9 cellular contexts compared by ENCODE assay signal in genomic region chr17:75147878-75148546, GRCh38. TPM values are rescaled to one million over a fixed set of nuclear protein-coding genes. Genes with fewer than 3 reads are reported as not detected.
DNase-seq lines count a peak whose midpoint lies in the region; ATAC-seq and TF ChIP-seq lines count a peak whose summit lies in the region.
"Had no signal": no experiment of that assay in that cellular context is flagged by ENCODE, and none has a peak within 500 bp of the region (broad histone marks: within the 10 kb centered on the region; RNA-seq: fewer than 3 reads in every experiment).

No MANE protein-coding gene starts in this region.

- peaks cover 68% of the 10 kb centered on the region for H4K20me1 ChIP-seq in Loucy (ENCODE audit: insufficient read depth, low read length, poor library complexity, severe bottlenecking)

- H3K9ac ChIP-seq in Loucy (ENCODE audit: low read depth, low read length, poor library complexity, severe bottlenecking) (peak overlapping the region; percentile 3), duodenal mucosa (ENCODE audit: low read depth in 1 of 2, low read length in 2 of 2) (no peak overlapping the region)

- H3K4me3 ChIP-seq in Loucy (ENCODE audit: low read length, poor library complexity, severe bottlenecking) = peak overlapping the region; percentile 54
- no peak overlapping the region for H3K4me3 ChIP-seq in duodenal mucosa (ENCODE audit: low read depth in 1 of 2, low read length in 2 of 2)

- peak overlapping the region; percentile 30 for H3K27ac ChIP-seq in duodenal mucosa (ENCODE audit: low read depth, low read length)

- no peaks in the 10 kb centered on the region for H3K27me3 ChIP-seq in Loucy (ENCODE audit: insufficient read depth, low read length, poor library complexity, severe bottlenecking)
- no peaks in the 10 kb centered on the region for H3K27me3 ChIP-seq in duodenal mucosa (ENCODE audit: control insufficient read depth in 1 of 2, insufficient read depth in 2 of 2, low read length in 2 of 2)

- no peak overlapping the region for H2AFZ ChIP-seq in Loucy (ENCODE audit: low read length)

- no peaks in the 10 kb centered on the region for H3F3A ChIP-seq in Loucy (ENCODE audit: low read depth)

- H3K9me3 ChIP-seq in Loucy (ENCODE audit: insufficient read depth, low read depth, low read length) (no peaks in the 10 kb centered on the region), duodenal mucosa (ENCODE audit: control insufficient read depth in 1 of 2, low read length in 2 of 2) (no peaks in the 10 kb centered on the region)

- H3K9me3 Mint-ChIP-seq in T-helper 1 cell treated with Interleukin-12 subunit alpha and Interleukin-12 subunit beta and Interleukin-4 antibody, amounts not matched to agents 30 μg/mL and 1 μg/mL, for 36 hours = no peaks in the 10 kb centered on the region
- H3K9me3 Mint-ChIP-seq in progenitor cell of endocrine pancreas (ENCODE audit: low read depth) = no peaks in the 10 kb centered on the region

- peaks cover 34% of the 10 kb centered on the region for H3K4me1 Mint-ChIP-seq in T-helper 1 cell treated with Interleukin-12 subunit alpha and Interleukin-12 subunit beta and Interleukin-4 antibody, amounts not matched to agents 30 μg/mL and 1 μg/mL, for 36 hours (ENCODE audit: low read depth)
- H3K4me1 Mint-ChIP-seq in progenitor cell of endocrine pancreas (ENCODE audit: low read depth) = peaks cover 18% of the 10 kb centered on the region

- H3K36me3 Mint-ChIP-seq in T-helper 1 cell treated with Interleukin-12 subunit alpha and Interleukin-12 subunit beta and Interleukin-4 antibody, amounts not matched to agents 30 μg/mL and 1 μg/mL, for 36 hours (ENCODE audit: low read depth) = peaks cover 45% of the 10 kb centered on the region
- peaks cover 38% of the 10 kb centered on the region for H3K36me3 Mint-ChIP-seq in progenitor cell of endocrine pancreas (ENCODE audit: insufficient read depth)

- H3K79me2 ChIP-seq in Loucy (ENCODE audit: insufficient read depth, low read length) = peaks cover 95% of the 10 kb centered on the region

- peak overlapping the region; percentile 6 for H3K27ac Mint-ChIP-seq in T-helper 1 cell treated with Interleukin-12 subunit alpha and Interleukin-12 subunit beta and Interleukin-4 antibody, amounts not matched to agents 30 μg/mL and 1 μg/mL, for 36 hours
- H3K27ac Mint-ChIP-seq in progenitor cell of endocrine pancreas = peak overlapping the region; percentile 74

- H3K36me3 ChIP-seq in Loucy (ENCODE audit: insufficient read depth, low read length) (peaks cover 60% of the 10 kb centered on the region), duodenal mucosa (ENCODE audit: control insufficient read depth in 1 of 2, insufficient read depth in 2 of 2, low read length in 2 of 2) (peaks cover 22 to 39% of the 10 kb centered on the region in 2 donors)

- no peak for ATAC-seq in HG03439 (IDR thresholded peaks at IDR 0.05; ENCODE audit: unreplicated experiment)

- no peaks in the 10 kb centered on the region for H3K27me3 Mint-ChIP-seq in T-helper 1 cell treated with Interleukin-12 subunit alpha and Interleukin-12 subunit beta and Interleukin-4 antibody, amounts not matched to agents 30 μg/mL and 1 μg/mL, for 36 hours (ENCODE audit: low read depth)
- H3K27me3 Mint-ChIP-seq in progenitor cell of endocrine pancreas = no peaks in the 10 kb centered on the region

- no peak for TF ChIP-seq CTCF in Loucy (conservative IDR thresholded peaks at IDR 0.05; ENCODE audit: low read length)
- TF ChIP-seq CTCF in progenitor cell of endocrine pancreas (IDR thresholded peaks at IDR 0.05; ENCODE audit: unreplicated experiment) = no peak

- no peak overlapping the region for H3K4me3 Mint-ChIP-seq in T-helper 1 cell treated with Interleukin-12 subunit alpha and Interleukin-12 subunit beta and Interleukin-4 antibody, amounts not matched to agents 30 μg/mL and 1 μg/mL, for 36 hours
- no peak overlapping the region for H3K4me3 Mint-ChIP-seq in progenitor cell of endocrine pancreas (ENCODE audit: low read depth)

- H3K9me2 ChIP-seq in Loucy (replicated peaks; ENCODE audit: low read depth, low read length) = no peaks in the 10 kb centered on the region

- H3K4me2 ChIP-seq in Loucy (ENCODE audit: low read depth, low read length, poor library complexity, severe bottlenecking) = peak overlapping the region; percentile 85

- DNase-seq in T-helper 1 cell = no peak
- no peak for DNase-seq in progenitor cell of endocrine pancreas (ENCODE audit: low spot score, unreplicated experiment)
- no peak for DNase-seq in anterior cingulate cortex (lab: John Stamatoyannopoulos, UW)
- no peak for DNase-seq in NCI-H82 treated with DMSO at 0.1 percent for 48 hours (lab: John Stamatoyannopoulos, UW; ENCODE audit: unreplicated experiment)
- DNase-seq: islet precursor cell had no signal

- H3K4me1 ChIP-seq in Loucy (ENCODE audit: insufficient read depth, low read length, poor library complexity, severe bottlenecking) = peaks cover 40% of the 10 kb centered on the region
- H3K4me1 ChIP-seq in duodenal mucosa (ENCODE audit: control insufficient read depth in 1 of 2, insufficient read depth in 2 of 2, low read length in 2 of 2) = peaks cover 25 to 27% of the 10 kb centered on the region in 2 donors

RNA-seq across cellular contexts. Expression of gene JPT1, which starts 6.3 kb away (rescaled TPM):
- total RNA-seq in progenitor cell of endocrine pancreas = 202 TPM in 2 replicates

RNA-seq across cellular contexts. Expression of gene NT5C, which starts 16.5 kb away (rescaled TPM):
- 53.3 and 58.8 TPM in 2 replicates for total RNA-seq in progenitor cell of endocrine pancreas

RNA-seq across cellular contexts. Expression of gene SUMO2, which starts 34.7 kb away (rescaled TPM):
- 616 and 633 TPM in 2 replicates for total RNA-seq in progenitor cell of endocrine pancreas

RNA-seq across cellular contexts. Expression of gene ARMC7, which starts 38.2 kb away (rescaled TPM):
- 16.7 and 16.9 TPM in 2 replicates for total RNA-seq in progenitor cell of endocrine pancreas

RNA-seq across cellular contexts. Expression of gene NUP85, which starts 57.5 kb away (rescaled TPM):
- 83.8 and 86.9 TPM in 2 replicates for total RNA-seq in progenitor cell of endocrine pancreas
